In genomic region chr18:77140439-77141109, GRCh38 we compare ENCODE assay signal across 12 cellular contexts. TPM values are rescaled to one million over a fixed set of nuclear protein-coding genes. Genes with fewer than 3 reads are reported as not detected.
DNase-seq lines count a peak whose midpoint lies in the region; ATAC-seq and TF ChIP-seq lines count a peak whose summit lies in the region.
"Had no signal": no experiment of that assay in that cellular context is flagged by ENCODE, and none has a peak within 500 bp of the region (broad histone marks: within the 10 kb centered on the region; RNA-seq: fewer than 3 reads in every experiment).

No MANE protein-coding gene starts in this region.

- no peak overlapping the region for H3K4me3 ChIP-seq in HCT116 (replicated peaks in 1 of 2; ENCODE audit: low read depth in 1 of 2, low read length in 2 of 2)
- no peak overlapping the region for H3K4me3 ChIP-seq in foreskin fibroblast (ENCODE audit: low read depth in 1 of 2, low read length in 2 of 2)

- intact Hi-C loops in HCT116 (cut with micrococcal nuclease): no loop called here
- intact Hi-C loops in dendritic cell treated with granulocyte-macrophage colony-stimulating factor and Interleukin-4, amounts not matched to agents 40 ng/mL and 50 ng/mL, for 4 days (cut with micrococcal nuclease): no loop called here

- H3K9me3 Mint-ChIP-seq in T-helper 2 cell treated with Interferon-gamma antibody and Interleukin-4, amounts not matched to agents 5 μg/mL and 100 μg/mL, for 36 hours: peaks cover 36% of the 10 kb centered on the region
- H3K9me3 Mint-ChIP-seq in dendritic cell treated with granulocyte-macrophage colony-stimulating factor and Interleukin-4, amounts not matched to agents 40 ng/mL and 50 ng/mL, for 4 days: peaks cover 27% of the 10 kb centered on the region

- peaks cover 29% of the 10 kb centered on the region for H3K36me3 Mint-ChIP-seq in T-helper 2 cell treated with Interferon-gamma antibody and Interleukin-4, amounts not matched to agents 5 μg/mL and 100 μg/mL, for 36 hours (ENCODE audit: low read depth)
- H3K36me3 Mint-ChIP-seq in dendritic cell treated with granulocyte-macrophage colony-stimulating factor and Interleukin-4, amounts not matched to agents 40 ng/mL and 50 ng/mL, for 4 days (ENCODE audit: low read depth): peaks cover 22% of the 10 kb centered on the region

- TF ChIP-seq CTCF in HCT116 (IDR thresholded peaks at IDR 0.05 in 2 of 3, conservative IDR thresholded peaks at IDR 0.05 in 1 of 3; ENCODE audit: borderline replicate concordance in 1 of 3, insufficient read depth in 1 of 3, low read depth in 2 of 3, low read length in 2 of 3) (no peak), omental fat pad (IDR thresholded peaks at IDR 0.05) (no peak), foreskin fibroblast (IDR thresholded peaks at IDR 0.05; ENCODE audit: low read depth, low read length) (no peak)

- POLR2A ChIA-PET in HCT116 (lab: Charles Lee): no interaction called here

- no peaks in the 10 kb centered on the region for H4K20me1 ChIP-seq in HCT116 (ENCODE audit: insufficient read depth)

- no peak for TF ChIP-seq POLR2A in HCT116 (IDR thresholded peaks at IDR 0.05; ENCODE audit: borderline replicate concordance, extremely low read depth, insufficient read depth, insufficient read length)

- DNase-seq in HCT116 (ENCODE audit: low read depth, low spot score): no peak
- no peak for DNase-seq in T-helper 2 cell treated with Interferon-gamma antibody and Interleukin-4, amounts not matched to agents 5 μg/mL and 100 μg/mL, for 36 hours (ENCODE audit: low spot score)
- no peak for DNase-seq in omental fat pad (ENCODE audit: low spot score)
- no peak for DNase-seq in foreskin fibroblast
- no peak for DNase-seq in EL
- no peak for DNase-seq in GDM1 (lab: John Stamatoyannopoulos, UW)
- DNase-seq: DMS53, NCI-H524 treated with DMSO at 0.1 percent for 48 hours, nucleus accumbens had no signal

- CTCF ChIA-PET in HCT116 (lab: Charles Lee): interaction anchor here (2.2 kb wide), 1 partner anchor 71 kb away, joined by 8 read pairs; no protein-coding TSS in a partner anchor

- peaks cover 0 to 3% of the 10 kb centered on the region in 2 experiments; a peak in 1 of 4 replicates for H3K4me1 ChIP-seq in HCT116 (ENCODE audit: control insufficient read depth in 1 of 2, insufficient read depth in 2 of 2, low read length in 2 of 2)

- no peak overlapping the region for H3K27ac ChIP-seq in HCT116 (ENCODE audit: low read depth, low read length)

- H3K9me2 ChIP-seq in HCT116 (ENCODE audit: insufficient read depth): no peaks in the 10 kb centered on the region

- peak overlapping the region; percentile 68 for H3K27ac Mint-ChIP-seq in T-helper 2 cell treated with Interferon-gamma antibody and Interleukin-4, amounts not matched to agents 5 μg/mL and 100 μg/mL, for 36 hours
- peak overlapping the region; percentile 85 for H3K27ac Mint-ChIP-seq in dendritic cell treated with granulocyte-macrophage colony-stimulating factor and Interleukin-4, amounts not matched to agents 40 ng/mL and 50 ng/mL, for 4 days
- H3K27ac Mint-ChIP-seq: WTC11 had no signal

- no peak overlapping the region for H2AFZ ChIP-seq in HCT116 (ENCODE audit: low read depth, low read length, poor library complexity, severe bottlenecking)

- BruUV-seq in HCT116 (replicated peaks; lab: Mats Ljungman, UMichigan): no TSS peak

- ATAC-seq in HCT116: peak; percentile 49
- peak; percentile 41 for ATAC-seq in omental fat pad (ENCODE audit: low FRiP score)
- no peak for ATAC-seq in SK-N-SH treated with all-trans-retinoic acid at 6 μM for 48 hours
- ATAC-seq: WTC11 had no signal

- H3K9ac ChIP-seq in HCT116 (ENCODE audit: low read length): no peak overlapping the region

- TF ChIP-seq RAD21 in HCT116 (IDR thresholded peaks at IDR 0.05; ENCODE audit: low read depth): no peak

- no peaks in the 10 kb centered on the region for H3K36me3 ChIP-seq in HCT116 (ENCODE audit: control insufficient read depth in 1 of 2, insufficient read depth in 2 of 2, low read length in 2 of 2)

- no peaks in the 10 kb centered on the region for H3K79me2 ChIP-seq in HCT116 (ENCODE audit: insufficient read depth, low read length)

- RAD21 ChIA-PET in HCT116 (lab: Charles Lee; ENCODE audit: low non-redundant PET in 1 of 2, low total read pairs in 2 of 2, uncharacterized antibody in 2 of 2, unreplicated experiment in 2 of 2): no interaction called here

- H3K9me3 ChIP-seq in HCT116 (ENCODE audit: control insufficient read depth in 1 of 2, insufficient read depth in 1 of 2, low read depth in 1 of 2, low read length in 2 of 2): peaks cover 0 to 4% of the 10 kb centered on the region in 2 experiments; a peak in 1 of 4 replicates

- H3K4me1 Mint-ChIP-seq in T-helper 2 cell treated with Interferon-gamma antibody and Interleukin-4, amounts not matched to agents 5 μg/mL and 100 μg/mL, for 36 hours (ENCODE audit: low read depth): peaks cover 41% of the 10 kb centered on the region
- H3K4me1 Mint-ChIP-seq in dendritic cell treated with granulocyte-macrophage colony-stimulating factor and Interleukin-4, amounts not matched to agents 40 ng/mL and 50 ng/mL, for 4 days (ENCODE audit: low read depth): peaks cover 45% of the 10 kb centered on the region
- H3K4me1 Mint-ChIP-seq: WTC11 had no signal

- H3K4me3 Mint-ChIP-seq in T-helper 2 cell treated with Interferon-gamma antibody and Interleukin-4, amounts not matched to agents 5 μg/mL and 100 μg/mL, for 36 hours: no peak overlapping the region
- no peak overlapping the region for H3K4me3 Mint-ChIP-seq in dendritic cell treated with granulocyte-macrophage colony-stimulating factor and Interleukin-4, amounts not matched to agents 40 ng/mL and 50 ng/mL, for 4 days
- H3K4me3 Mint-ChIP-seq: WTC11 had no signal

- H3K27me3 Mint-ChIP-seq in T-helper 2 cell treated with Interferon-gamma antibody and Interleukin-4, amounts not matched to agents 5 μg/mL and 100 μg/mL, for 36 hours (ENCODE audit: low read depth): no peaks in the 10 kb centered on the region
- H3K27me3 Mint-ChIP-seq in dendritic cell treated with granulocyte-macrophage colony-stimulating factor and Interleukin-4, amounts not matched to agents 40 ng/mL and 50 ng/mL, for 4 days: peaks cover 1% of the 10 kb centered on the region

- no peaks in the 10 kb centered on the region for H3K27me3 ChIP-seq in HCT116 (ENCODE audit: insufficient read depth, low read length)

- H3K4me2 ChIP-seq in HCT116 (ENCODE audit: low read length): no peak overlapping the region

TF ChIP-seq in HCT116, 20 proteins besides CTCF, POLR2A, EP300 and RAD21:
- TF ChIP-seq ELF1 (IDR thresholded peaks at IDR 0.05; ENCODE audit: borderline replicate concordance, low read depth) (no peak), FOSL1 (IDR thresholded peaks at IDR 0.05; ENCODE audit: low read depth) (no peak), YY1 (IDR thresholded peaks at IDR 0.05; ENCODE audit: extremely low read depth, insufficient replicate concordance, low read depth, low read length) (no peak), ZFX (IDR thresholded peaks at IDR 0.05) (no peak), EZH2phosphoT487 (IDR thresholded peaks at IDR 0.05; ENCODE audit: borderline replicate concordance) (no peak), ZNF274 (IDR thresholded peaks at IDR 0.05; ENCODE audit: low read depth, low read length) (no peak), JUND (IDR thresholded peaks at IDR 0.05) (no peak), SRF (IDR thresholded peaks at IDR 0.05; ENCODE audit: low read depth) (no peak), POLR2AphosphoS5 (IDR thresholded peaks at IDR 0.05; ENCODE audit: low read depth, low read length) (no peak)

TF ChIP-seq in SK-N-SH treated with all-trans-retinoic acid at 6 μM for 48 hours, 23 proteins besides CTCF, POLR2A, EP300 and RAD21:
- TF ChIP-seq CREB5 (CRISPR knock-in tag; IDR thresholded peaks at IDR 0.05; ENCODE audit: low read depth): no peak
- no peak for TF ChIP-seq ZC3H10 (CRISPR knock-in tag; IDR thresholded peaks at IDR 0.05)
- TF ChIP-seq CSRNP3 (CRISPR knock-in tag; IDR thresholded peaks at IDR 0.05): no peak
- TF ChIP-seq BACH2 (CRISPR knock-in tag; IDR thresholded peaks at IDR 0.05; ENCODE audit: borderline replicate concordance): no peak
- TF ChIP-seq POU6F1 (CRISPR knock-in tag; IDR thresholded peaks at IDR 0.05; ENCODE audit: borderline replicate concordance, low read depth): no peak

RNA-seq across cellular contexts. Expression of gene MBP, which starts 8.0 kb away (rescaled TPM):
- 34.9 TPM for total RNA-seq in HCT116 (2021; ENCODE audit: unreplicated experiment)
- 17.5 and 20.2 TPM in 2 replicates for polyA plus RNA-seq in HCT116 (2012)
- 10 to 100 TPM; 27.4 to 50.9 (median 36.0) TPM for total RNA-seq in omental fat pad
